In the genomic region with DNA sequence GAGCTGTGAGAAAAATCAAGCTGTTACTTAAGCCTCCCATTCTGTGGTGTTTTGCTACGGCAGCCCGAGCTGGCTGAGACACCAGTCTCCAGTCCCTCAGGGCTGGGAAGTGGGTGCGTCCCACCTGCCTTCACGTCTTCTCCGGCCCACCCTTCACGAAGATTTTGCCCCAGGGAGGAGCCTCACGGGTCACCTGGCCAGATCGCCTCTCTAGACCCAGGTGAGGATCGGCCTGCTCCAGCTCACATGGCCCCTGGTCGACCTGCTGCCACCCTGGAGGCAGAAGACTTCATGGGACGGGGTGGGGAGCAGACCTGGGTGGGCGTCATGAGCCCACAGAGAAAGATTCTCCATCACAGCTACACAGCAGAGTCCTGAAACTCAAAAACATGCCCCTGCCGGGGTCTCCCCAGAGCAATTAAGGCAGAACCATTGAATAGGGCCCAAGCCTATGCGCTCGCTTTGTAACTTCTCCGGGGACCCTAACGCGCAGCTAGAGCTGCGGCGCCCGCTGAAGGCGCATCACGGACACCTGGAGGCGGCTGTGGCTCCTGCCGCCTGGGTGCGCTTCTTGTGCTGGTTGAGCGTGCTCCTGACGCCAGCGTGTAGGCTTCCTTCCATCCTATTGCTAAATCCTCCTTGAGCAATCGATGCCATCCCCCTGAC, we compare ENCODE assay signal across 1 cellular context.
TF ChIP-seq lines count a peak whose summit lies in the region.

No MANE protein-coding gene starts in this region.

TF ChIP-seq in WTC11, 78 proteins besides CTCF, POLR2A, EP300 and RAD21 (continued from another document):
- TF ChIP-seq, protein P1, sequence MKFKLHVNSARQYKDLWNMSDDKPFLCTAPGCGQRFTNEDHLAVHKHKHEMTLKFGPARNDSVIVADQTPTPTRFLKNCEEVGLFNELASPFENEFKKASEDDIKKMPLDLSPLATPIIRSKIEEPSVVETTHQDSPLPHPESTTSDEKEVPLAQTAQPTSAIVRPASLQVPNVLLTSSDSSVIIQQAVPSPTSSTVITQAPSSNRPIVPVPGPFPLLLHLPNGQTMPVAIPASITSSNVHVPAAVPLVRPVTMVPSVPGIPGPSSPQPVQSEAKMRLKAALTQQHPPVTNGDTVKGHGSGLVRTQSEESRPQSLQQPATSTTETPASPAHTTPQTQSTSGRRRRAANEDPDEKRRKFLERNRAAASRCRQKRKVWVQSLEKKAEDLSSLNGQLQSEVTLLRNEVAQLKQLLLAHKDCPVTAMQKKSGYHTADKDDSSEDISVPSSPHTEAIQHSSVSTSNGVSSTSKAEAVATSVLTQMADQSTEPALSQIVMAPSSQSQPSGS (CRISPR knock-in tag; IDR thresholded peaks at IDR 0.05; ENCODE audit: borderline replicate concordance, low read depth) = no peak
- no peak for TF ChIP-seq NFATC4 (CRISPR knock-in tag; IDR thresholded peaks at IDR 0.05)
- no peak for TF ChIP-seq NFE2L1 (CRISPR knock-in tag; IDR thresholded peaks at IDR 0.05)
- TF ChIP-seq ZNF121 (CRISPR knock-in tag; IDR thresholded peaks at IDR 0.05) = no peak
- TF ChIP-seq, protein P2, sequence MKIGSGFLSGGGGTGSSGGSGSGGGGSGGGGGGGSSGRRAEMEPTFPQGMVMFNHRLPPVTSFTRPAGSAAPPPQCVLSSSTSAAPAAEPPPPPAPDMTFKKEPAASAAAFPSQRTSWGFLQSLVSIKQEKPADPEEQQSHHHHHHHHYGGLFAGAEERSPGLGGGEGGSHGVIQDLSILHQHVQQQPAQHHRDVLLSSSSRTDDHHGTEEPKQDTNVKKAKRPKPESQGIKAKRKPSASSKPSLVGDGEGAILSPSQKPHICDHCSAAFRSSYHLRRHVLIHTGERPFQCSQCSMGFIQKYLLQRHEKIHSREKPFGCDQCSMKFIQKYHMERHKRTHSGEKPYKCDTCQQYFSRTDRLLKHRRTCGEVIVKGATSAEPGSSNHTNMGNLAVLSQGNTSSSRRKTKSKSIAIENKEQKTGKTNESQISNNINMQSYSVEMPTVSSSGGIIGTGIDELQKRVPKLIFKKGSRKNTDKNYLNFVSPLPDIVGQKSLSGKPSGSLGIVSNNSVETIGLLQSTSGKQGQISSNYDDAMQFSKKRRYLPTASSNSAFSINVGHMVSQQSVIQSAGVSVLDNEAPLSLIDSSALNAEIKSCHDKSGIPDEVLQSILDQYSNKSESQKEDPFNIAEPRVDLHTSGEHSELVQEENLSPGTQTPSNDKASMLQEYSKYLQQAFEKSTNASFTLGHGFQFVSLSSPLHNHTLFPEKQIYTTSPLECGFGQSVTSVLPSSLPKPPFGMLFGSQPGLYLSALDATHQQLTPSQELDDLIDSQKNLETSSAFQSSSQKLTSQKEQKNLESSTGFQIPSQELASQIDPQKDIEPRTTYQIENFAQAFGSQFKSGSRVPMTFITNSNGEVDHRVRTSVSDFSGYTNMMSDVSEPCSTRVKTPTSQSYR (CRISPR knock-in tag; IDR thresholded peaks at IDR 0.05) = no peak
- TF ChIP-seq, protein P3, sequence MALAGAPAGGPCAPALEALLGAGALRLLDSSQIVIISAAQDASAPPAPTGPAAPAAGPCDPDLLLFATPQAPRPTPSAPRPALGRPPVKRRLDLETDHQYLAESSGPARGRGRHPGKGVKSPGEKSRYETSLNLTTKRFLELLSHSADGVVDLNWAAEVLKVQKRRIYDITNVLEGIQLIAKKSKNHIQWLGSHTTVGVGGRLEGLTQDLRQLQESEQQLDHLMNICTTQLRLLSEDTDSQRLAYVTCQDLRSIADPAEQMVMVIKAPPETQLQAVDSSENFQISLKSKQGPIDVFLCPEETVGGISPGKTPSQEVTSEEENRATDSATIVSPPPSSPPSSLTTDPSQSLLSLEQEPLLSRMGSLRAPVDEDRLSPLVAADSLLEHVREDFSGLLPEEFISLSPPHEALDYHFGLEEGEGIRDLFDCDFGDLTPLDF (CRISPR knock-in tag; IDR thresholded peaks at IDR 0.05) = no peak
- TF ChIP-seq NR3C1 (CRISPR knock-in tag; conservative IDR thresholded peaks at IDR 0.05; ENCODE audit: low read depth) = no peak
- TF ChIP-seq, protein P4, sequence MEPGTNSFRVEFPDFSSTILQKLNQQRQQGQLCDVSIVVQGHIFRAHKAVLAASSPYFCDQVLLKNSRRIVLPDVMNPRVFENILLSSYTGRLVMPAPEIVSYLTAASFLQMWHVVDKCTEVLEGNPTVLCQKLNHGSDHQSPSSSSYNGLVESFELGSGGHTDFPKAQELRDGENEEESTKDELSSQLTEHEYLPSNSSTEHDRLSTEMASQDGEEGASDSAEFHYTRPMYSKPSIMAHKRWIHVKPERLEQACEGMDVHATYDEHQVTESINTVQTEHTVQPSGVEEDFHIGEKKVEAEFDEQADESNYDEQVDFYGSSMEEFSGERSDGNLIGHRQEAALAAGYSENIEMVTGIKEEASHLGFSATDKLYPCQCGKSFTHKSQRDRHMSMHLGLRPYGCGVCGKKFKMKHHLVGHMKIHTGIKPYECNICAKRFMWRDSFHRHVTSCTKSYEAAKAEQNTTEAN (CRISPR knock-in tag; IDR thresholded peaks at IDR 0.05) = no peak
- TF ChIP-seq NR1H2 (CRISPR knock-in tag; IDR thresholded peaks at IDR 0.05) = no peak
- TF ChIP-seq, protein P5, sequence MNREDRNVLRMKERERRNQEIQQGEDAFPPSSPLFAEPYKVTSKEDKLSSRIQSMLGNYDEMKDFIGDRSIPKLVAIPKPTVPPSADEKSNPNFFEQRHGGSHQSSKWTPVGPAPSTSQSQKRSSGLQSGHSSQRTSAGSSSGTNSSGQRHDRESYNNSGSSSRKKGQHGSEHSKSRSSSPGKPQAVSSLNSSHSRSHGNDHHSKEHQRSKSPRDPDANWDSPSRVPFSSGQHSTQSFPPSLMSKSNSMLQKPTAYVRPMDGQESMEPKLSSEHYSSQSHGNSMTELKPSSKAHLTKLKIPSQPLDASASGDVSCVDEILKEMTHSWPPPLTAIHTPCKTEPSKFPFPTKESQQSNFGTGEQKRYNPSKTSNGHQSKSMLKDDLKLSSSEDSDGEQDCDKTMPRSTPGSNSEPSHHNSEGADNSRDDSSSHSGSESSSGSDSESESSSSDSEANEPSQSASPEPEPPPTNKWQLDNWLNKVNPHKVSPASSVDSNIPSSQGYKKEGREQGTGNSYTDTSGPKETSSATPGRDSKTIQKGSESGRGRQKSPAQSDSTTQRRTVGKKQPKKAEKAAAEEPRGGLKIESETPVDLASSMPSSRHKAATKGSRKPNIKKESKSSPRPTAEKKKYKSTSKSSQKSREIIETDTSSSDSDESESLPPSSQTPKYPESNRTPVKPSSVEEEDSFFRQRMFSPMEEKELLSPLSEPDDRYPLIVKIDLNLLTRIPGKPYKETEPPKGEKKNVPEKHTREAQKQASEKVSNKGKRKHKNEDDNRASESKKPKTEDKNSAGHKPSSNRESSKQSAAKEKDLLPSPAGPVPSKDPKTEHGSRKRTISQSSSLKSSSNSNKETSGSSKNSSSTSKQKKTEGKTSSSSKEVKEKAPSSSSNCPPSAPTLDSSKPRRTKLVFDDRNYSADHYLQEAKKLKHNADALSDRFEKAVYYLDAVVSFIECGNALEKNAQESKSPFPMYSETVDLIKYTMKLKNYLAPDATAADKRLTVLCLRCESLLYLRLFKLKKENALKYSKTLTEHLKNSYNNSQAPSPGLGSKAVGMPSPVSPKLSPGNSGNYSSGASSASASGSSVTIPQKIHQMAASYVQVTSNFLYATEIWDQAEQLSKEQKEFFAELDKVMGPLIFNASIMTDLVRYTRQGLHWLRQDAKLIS (CRISPR knock-in tag; IDR thresholded peaks at IDR 0.05; ENCODE audit: borderline replicate concordance) = no peak
- no peak for TF ChIP-seq ZNF396 (CRISPR knock-in tag; IDR thresholded peaks at IDR 0.05; ENCODE audit: borderline replicate concordance)
- TF ChIP-seq KAT7 (CRISPR knock-in tag; IDR thresholded peaks at IDR 0.05; ENCODE audit: borderline replicate concordance) = no peak
- TF ChIP-seq, protein P6, sequence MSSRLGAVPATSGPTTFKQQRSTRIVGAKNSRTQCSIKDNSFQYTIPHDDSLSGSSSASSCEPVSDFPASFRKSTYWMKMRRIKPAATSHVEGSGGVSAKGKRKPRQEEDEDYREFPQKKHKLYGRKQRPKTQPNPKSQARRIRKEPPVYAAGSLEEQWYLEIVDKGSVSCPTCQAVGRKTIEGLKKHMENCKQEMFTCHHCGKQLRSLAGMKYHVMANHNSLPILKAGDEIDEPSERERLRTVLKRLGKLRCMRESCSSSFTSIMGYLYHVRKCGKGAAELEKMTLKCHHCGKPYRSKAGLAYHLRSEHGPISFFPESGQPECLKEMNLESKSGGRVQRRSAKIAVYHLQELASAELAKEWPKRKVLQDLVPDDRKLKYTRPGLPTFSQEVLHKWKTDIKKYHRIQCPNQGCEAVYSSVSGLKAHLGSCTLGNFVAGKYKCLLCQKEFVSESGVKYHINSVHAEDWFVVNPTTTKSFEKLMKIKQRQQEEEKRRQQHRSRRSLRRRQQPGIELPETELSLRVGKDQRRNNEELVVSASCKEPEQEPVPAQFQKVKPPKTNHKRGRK (CRISPR knock-in tag; IDR thresholded peaks at IDR 0.05; ENCODE audit: borderline replicate concordance) = no peak
TF ChIP-seq in WTC11: peak in this region for 0.
